Comparison of ENCODE assay signal across 8 cellular contexts in the genomic region with DNA sequence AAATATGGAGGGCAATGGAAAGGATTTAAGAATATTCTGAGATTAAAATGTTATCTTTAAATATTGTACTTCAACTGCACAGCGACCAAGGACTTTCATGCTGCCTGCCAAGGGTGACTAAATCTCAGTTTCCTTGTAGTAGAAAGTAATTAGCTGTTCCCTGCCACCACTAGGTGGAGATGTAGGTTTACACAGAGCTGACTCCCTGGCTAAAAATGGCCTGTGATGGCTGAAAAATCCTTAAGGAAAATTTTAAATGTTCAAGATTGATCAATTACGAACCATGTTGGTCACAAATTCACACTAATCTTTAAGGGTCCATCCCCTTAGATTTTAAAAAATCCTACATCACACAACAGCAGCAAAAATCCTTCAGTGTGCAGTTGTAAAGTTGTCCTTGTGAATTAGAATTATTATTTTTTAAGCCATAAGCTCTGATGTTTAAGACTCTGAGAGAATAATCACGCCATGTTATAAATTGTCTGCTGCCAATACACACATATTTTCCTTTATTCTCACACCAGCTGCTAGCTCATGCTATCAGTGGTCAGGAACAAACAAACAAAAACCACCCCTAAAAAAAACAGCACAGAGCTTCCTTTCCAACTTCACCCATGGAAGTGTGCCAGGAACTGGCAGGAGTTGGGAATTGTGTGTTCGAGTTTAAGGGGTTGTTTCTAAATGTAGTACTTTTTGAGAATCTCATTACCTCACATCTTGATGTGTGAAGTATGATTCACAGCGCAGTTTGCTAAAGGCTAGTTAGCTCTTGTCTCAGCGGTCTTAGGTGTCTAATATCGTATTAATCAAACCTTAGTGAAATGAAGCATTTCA.
DNase-seq lines count a peak whose midpoint lies in the region; ATAC-seq and TF ChIP-seq lines count a peak whose summit lies in the region.

No MANE protein-coding gene starts in this region.

- H3K27ac ChIP-seq in RWPE1 (no peak overlapping the region), fibroblast of lung (ENCODE audit: insufficient read depth, low read length) (no peak overlapping the region), osteoblast (ENCODE audit: low read depth, low read length) (no peak overlapping the region)

- H3K36me3 ChIP-seq in fibroblast of lung (ENCODE audit: control insufficient read depth, insufficient read depth, low read length) (no peaks in the 10 kb centered on the region), osteoblast (ENCODE audit: insufficient read depth, low read length) (no peaks in the 10 kb centered on the region)

- H4K20me1 ChIP-seq in fibroblast of lung (ENCODE audit: control insufficient read depth, extremely low read depth, insufficient read depth, low read length) (no peaks in the 10 kb centered on the region), osteoblast (ENCODE audit: insufficient read depth, low read length) (no peaks in the 10 kb centered on the region)

- H2AFZ ChIP-seq in fibroblast of lung (ENCODE audit: low read length) (no peak overlapping the region), osteoblast (ENCODE audit: low read length) (no peak overlapping the region)

- POLR2A ChIA-PET in RWPE1 (lab: Yijun Ruan, JAX; ENCODE audit: low non-redundant PET): no interaction called here

- H3K9me3 ChIP-seq in fibroblast of lung (ENCODE audit: control insufficient read depth, insufficient read depth, low read depth, low read length): no peaks in the 10 kb centered on the region
- no peaks in the 10 kb centered on the region for H3K9me3 ChIP-seq in osteoblast (ENCODE audit: low read depth, low read length)

- H3K79me2 ChIP-seq in fibroblast of lung (ENCODE audit: control insufficient read depth, insufficient read depth, low read length): no peaks in the 10 kb centered on the region
- no peaks in the 10 kb centered on the region for H3K79me2 ChIP-seq in osteoblast (ENCODE audit: insufficient read depth, low read length)

- H3K4me2 ChIP-seq in fibroblast of lung (ENCODE audit: extremely low read depth, insufficient read depth, low read length) (no peak overlapping the region), osteoblast (ENCODE audit: insufficient read depth, low read length) (no peak overlapping the region)

- ATAC-seq in GM21447 (IDR thresholded peaks at IDR 0.05; ENCODE audit: unreplicated experiment): peak; percentile 72
- ATAC-seq in GM21717 (IDR thresholded peaks at IDR 0.05; ENCODE audit: unreplicated experiment): no peak

- DNase-seq in EH (ENCODE audit: low read depth) (peak; percentile 14), LNCaP clone FGC (ENCODE audit: low read depth) (peak; percentile 28), RWPE1 (ENCODE audit: low spot score) (peak; percentile 62), fibroblast of lung (ENCODE audit: low read depth in 2 of 2) (peak; percentile 54 to 57), osteoblast (ENCODE audit: insufficient read length, low spot score, missing footprints) (peak; percentile 85), cortex of kidney (lab: John Stamatoyannopoulos, UW) (no peak)

- CTCF ChIA-PET in RWPE1 (lab: Yijun Ruan, JAX): interaction anchor here (0.5 to 1.6 kb wide), 16 partner anchors 10 to 1958 kb away, joined by 3 to 9 read pairs (median 4); no protein-coding TSS in a partner anchor

- H3K4me3 ChIP-seq in LNCaP clone FGC (ENCODE audit: low read depth, low read length) (no peak overlapping the region), fibroblast of lung (replicated peaks in 1 of 4; ENCODE audit: control extremely low read depth in 1 of 4, insufficient read depth in 1 of 4, low read depth in 3 of 4, low read length in 4 of 4) (no peak overlapping the region), osteoblast (ENCODE audit: insufficient read depth, low read length) (no peak overlapping the region)

- no peak overlapping the region for H3K9ac ChIP-seq in fibroblast of lung (ENCODE audit: insufficient read depth, low read length)

- TF ChIP-seq CTCF in LNCaP clone FGC (IDR thresholded peaks at IDR 0.05; ENCODE audit: control insufficient read depth, extremely low read depth, insufficient read depth): peak; percentile 89
- peak; percentile 85 for TF ChIP-seq CTCF in RWPE1 (conservative IDR thresholded peaks at IDR 0.05; ENCODE audit: low read depth)
- peak; percentile 61 to 72 for TF ChIP-seq CTCF in fibroblast of lung (conservative IDR thresholded peaks at IDR 0.05 in 1 of 2, IDR thresholded peaks at IDR 0.05 in 1 of 2; ENCODE audit: low read depth in 1 of 2, low read length in 2 of 2)
- TF ChIP-seq CTCF in osteoblast (IDR thresholded peaks at IDR 0.05; ENCODE audit: extremely low read depth, low read depth, low read length): peak; percentile 78

- H3K27me3 ChIP-seq in fibroblast of lung (ENCODE audit: control insufficient read depth, insufficient read depth, low read length) (no peaks in the 10 kb centered on the region), osteoblast (ENCODE audit: insufficient read depth, low read length) (no peaks in the 10 kb centered on the region)

- no peaks in the 10 kb centered on the region for H3K4me1 ChIP-seq in fibroblast of lung (ENCODE audit: control insufficient read depth, extremely low read depth, insufficient read depth, low read length)
- H3K4me1 ChIP-seq in osteoblast (ENCODE audit: insufficient read depth, low read length): no peaks in the 10 kb centered on the region
